In genomic region chr2:174771631-174772491, GRCh38 we compare ENCODE assay signal across 8 cellular contexts. TPM values are rescaled to one million over a fixed set of nuclear protein-coding genes. Genes with fewer than 3 reads are reported as not detected.
A peak's percentile ranks its signal among the peaks of the same experiment; 100 is the strongest.
DNase-seq lines count a peak whose midpoint lies in the region; ATAC-seq and TF ChIP-seq lines count a peak whose summit lies in the region.

No MANE protein-coding gene starts in this region.

- H3K9me3 Mint-ChIP-seq in activated CD8-positive, alpha-beta T cell treated with anti-CD3 and anti-CD28 coated beads for 36 hours = no peaks in the 10 kb centered on the region
- no peaks in the 10 kb centered on the region for H3K9me3 Mint-ChIP-seq in naive B cell

- POLR2A ChIA-PET in activated CD8-positive, alpha-beta T cell treated with anti-CD3 and anti-CD28 coated beads for 36 hours (lab: Charles Lee) = no interaction called here

- H3K4me1 Mint-ChIP-seq in activated CD8-positive, alpha-beta T cell treated with anti-CD3 and anti-CD28 coated beads for 36 hours (ENCODE audit: low read depth) = peaks cover 16% of the 10 kb centered on the region
- peaks cover 0 to 8% (median 7%) of the 10 kb centered on the region in 3 donors for H3K4me1 Mint-ChIP-seq in naive B cell

- H3K27me3 Mint-ChIP-seq in activated CD8-positive, alpha-beta T cell treated with anti-CD3 and anti-CD28 coated beads for 36 hours = no peaks in the 10 kb centered on the region
- peaks cover 23 to 30% (median 28%) of the 10 kb centered on the region in 3 donors for H3K27me3 Mint-ChIP-seq in naive B cell

- 38 to 51% methylated on average over 10 to 14 of the region's 14 CpGs for WGBS in upper lobe of left lung, 2 donors

- peak overlapping the region in 3 of 4 donors; percentile 7 to 51 (median 51) for H3K27ac ChIP-seq in upper lobe of left lung

- H3K36me3 Mint-ChIP-seq in activated CD8-positive, alpha-beta T cell treated with anti-CD3 and anti-CD28 coated beads for 36 hours (ENCODE audit: low read depth) = no peaks in the 10 kb centered on the region
- peaks cover 5 to 11% of the 10 kb centered on the region in 2 donors for H3K36me3 Mint-ChIP-seq in naive B cell

- H3K4me3 Mint-ChIP-seq in activated CD8-positive, alpha-beta T cell treated with anti-CD3 and anti-CD28 coated beads for 36 hours = no peak overlapping the region
- H3K4me3 Mint-ChIP-seq in naive B cell = no peak overlapping the region

- H3K9me3 ChIP-seq in upper lobe of left lung = no peaks in the 10 kb centered on the region

- no peak overlapping the region for H3K27ac Mint-ChIP-seq in activated CD8-positive, alpha-beta T cell treated with anti-CD3 and anti-CD28 coated beads for 36 hours
- H3K27ac Mint-ChIP-seq in naive B cell = no peak overlapping the region

- ATAC-seq in HG02943 (IDR thresholded peaks at IDR 0.05; ENCODE audit: low read depth, unreplicated experiment) (peak; percentile 63), naive B cell (ENCODE audit: low read depth in 2 of 2) (peak; percentile 30 to 40), upper lobe of left lung (ENCODE audit: low FRiP score in 2 of 2) (peak; percentile 86 to 95)
- peak; percentile 88 for ATAC-seq in activated CD8-positive, alpha-beta T cell treated with anti-CD3 and anti-CD28 coated beads for 36 hours

- H3K4me1 ChIP-seq in upper lobe of left lung = peaks cover 0 to 10% (median 5%) of the 10 kb centered on the region in 4 donors

- TF ChIP-seq CTCF in activated CD8-positive, alpha-beta T cell treated with anti-CD3 and anti-CD28 coated beads for 36 hours (IDR thresholded peaks at IDR 0.05) = peak; percentile 65
- TF ChIP-seq CTCF in upper lobe of left lung (IDR thresholded peaks at IDR 0.05) = peak; percentile 54 to 79 (median 74)

- no peak overlapping the region for H3K4me3 ChIP-seq in upper lobe of left lung

- no peak for TF ChIP-seq EP300 in upper lobe of left lung (IDR thresholded peaks at IDR 0.05)

- intact Hi-C loops in activated CD8-positive, alpha-beta T cell treated with anti-CD3 and anti-CD28 coated beads for 36 hours (cut with micrococcal nuclease) = loop anchor here (5.0 kb wide), 1 partner anchor 215 kb away; no protein-coding TSS in a partner anchor

- no peaks in the 10 kb centered on the region for H3K27me3 ChIP-seq in upper lobe of left lung

- no peaks in the 10 kb centered on the region for H3K36me3 ChIP-seq in upper lobe of left lung

- DNase-seq in activated gamma-delta T cell treated with Interleukin-2 at 50 U/mL for 16 hours (peak; percentile 33), activated gamma-delta T cell (lab: John Stamatoyannopoulos, UW) (no peak), NCI-H2196 (lab: John Stamatoyannopoulos, UW; ENCODE audit: unreplicated experiment) (peak; percentile 77), fibroblast of gingiva (ENCODE audit: low read depth) (peak; percentile 80), naive B cell (no peak), upper lobe of left lung (peak in 1 of 2 donors; percentile 62)
- peak; percentile 81 for DNase-seq in activated CD8-positive, alpha-beta T cell treated with anti-CD3 and anti-CD28 coated beads for 36 hours

- CTCF ChIA-PET in activated CD8-positive, alpha-beta T cell treated with anti-CD3 and anti-CD28 coated beads for 36 hours (lab: Charles Lee) = interaction anchor here (0.6 to 12.3 kb wide), 49 partner anchors 9 to 378 kb away, joined by 3 to 105 read pairs (median 4); no protein-coding TSS in a partner anchor

- TF ChIP-seq POLR2A in upper lobe of left lung (IDR thresholded peaks at IDR 0.05) = no peak

RNA-seq across cellular contexts. Expression of gene CHRNA1, which starts 7.6 kb away (rescaled TPM):
- total RNA-seq in activated CD8-positive, alpha-beta T cell treated with anti-CD3 and anti-CD28 coated beads for 36 hours = not detected
- polyA plus RNA-seq in naive B cell (ENCODE audit: low read depth in 6 of 6) = under 1 TPM in 2 of 6 donors, not detected in 4; 0.22 to 0.45 TPM
- total RNA-seq in upper lobe of left lung = under 1 TPM in 1 of 6 donors, not detected in 5; 0.17 TPM

Comparison
In these comparisons a context has a peak if more than half of its experiments do, and no peak if none do; other contexts are left out.
1. DNase-seq: peak in activated gamma-delta T cell treated with Interleukin-2 at 50 U/mL for 16 hours (single experiment), NCI-H2196 (single experiment), activated CD8-positive, alpha-beta T cell treated with anti-CD3 and anti-CD28 coated beads for 36 hours (single experiment) and fibroblast of gingiva (single experiment); none in activated gamma-delta T cell (single experiment) and naive B cell (single experiment).
2. ATAC-seq: peak in every context shown above with its lines; median percentile 90 in upper lobe of left lung; 88 in activated CD8-positive, alpha-beta T cell treated with anti-CD3 and anti-CD28 coated beads for 36 hours; 63 in HG02943; 35 in naive B cell.